ENCODE assay signal across 12 cellular contexts in genomic region chr10:130141460-130141859, GRCh38. TPM values are rescaled to one million over a fixed set of nuclear protein-coding genes. Genes with fewer than 3 reads are reported as not detected.
DNase-seq lines count a peak whose midpoint lies in the region; ATAC-seq and TF ChIP-seq lines count a peak whose summit lies in the region.
"Had no signal": no experiment of that assay in that cellular context is flagged by ENCODE, and none has a peak within 500 bp of the region (broad histone marks: within the 10 kb centered on the region; RNA-seq: fewer than 3 reads in every experiment).

No MANE protein-coding gene starts in this region.

- H3K27me3 ChIP-seq in CD8-positive, alpha-beta memory T cell (ENCODE audit: insufficient read depth, low read length, poor library complexity, severe bottlenecking) = no peaks in the 10 kb centered on the region
- H3K27me3 ChIP-seq in brain microvascular endothelial cell (replicated peaks) = no peaks in the 10 kb centered on the region
- H3K27me3 ChIP-seq in dorsolateral prefrontal cortex = no peaks in the 10 kb centered on the region
- H3K27me3 ChIP-seq: foreskin keratinocyte, ovary had no signal

- H3K27ac Mint-ChIP-seq in CD8-positive, alpha-beta memory T cell = peak overlapping the region in 7 of 8 donors; percentile 25 to 64 (median 56)
- H3K27ac Mint-ChIP-seq in glutamatergic neuron (ENCODE audit: unreplicated experiment) = no peak overlapping the region

- H3K9me3 Mint-ChIP-seq in CD8-positive, alpha-beta memory T cell = no peaks in the 10 kb centered on the region
- H3K9me3 Mint-ChIP-seq in glutamatergic neuron (ENCODE audit: unreplicated experiment) = no peaks in the 10 kb centered on the region

- in situ Hi-C loops in brain microvascular endothelial cell (cut with HindIII; ENCODE audit: low pct_ligation_motif_present, low sequenced_read_pairs) = no loop called here

- no peak overlapping the region for H3K27ac ChIP-seq in CD8-positive, alpha-beta memory T cell (ENCODE audit: low read depth, low read length)
- H3K27ac ChIP-seq in brain microvascular endothelial cell (no peak overlapping the region), dorsolateral prefrontal cortex (no peak overlapping the region)
- H3K27ac ChIP-seq: foreskin keratinocyte, ovary had no signal

- intact Hi-C loops in dorsolateral prefrontal cortex (cut with DNase I) = no loop called here

- H3K9me3 ChIP-seq in CD8-positive, alpha-beta memory T cell (ENCODE audit: low read length) = no peaks in the 10 kb centered on the region
- H3K9me3 ChIP-seq: ovary had no signal

- peaks cover 5 to 41% (median 16%) of the 10 kb centered on the region in 3 donors for H3K36me3 Mint-ChIP-seq in CD8-positive, alpha-beta memory T cell
- H3K36me3 Mint-ChIP-seq in glutamatergic neuron (ENCODE audit: unreplicated experiment) = no peaks in the 10 kb centered on the region

- H3K4me1 Mint-ChIP-seq in CD8-positive, alpha-beta memory T cell = peaks cover 54 to 74% (median 65%) of the 10 kb centered on the region in 3 donors
- peaks cover 18% of the 10 kb centered on the region for H3K4me1 Mint-ChIP-seq in glutamatergic neuron (ENCODE audit: low read depth, unreplicated experiment)

- TF ChIP-seq CTCF in brain microvascular endothelial cell (IDR thresholded peaks at IDR 0.05; ENCODE audit: low read depth, low read length, missing control alignments) (no peak), glutamatergic neuron (IDR thresholded peaks at IDR 0.05; ENCODE audit: partially characterized antibody, unreplicated experiment) (no peak), dorsolateral prefrontal cortex (IDR thresholded peaks at IDR 0.05 in 54 of 56, conservative IDR thresholded peaks at IDR 0.05 in 2 of 56; ENCODE audit: low read depth in 1 of 56, partially characterized antibody in 56 of 56) (no peak)

- no peak overlapping the region for H3K4me3 ChIP-seq in CD8-positive, alpha-beta memory T cell (ENCODE audit: low read length)
- no peak overlapping the region for H3K4me3 ChIP-seq in brain microvascular endothelial cell (ENCODE audit: low read depth, low read length)
- no peak overlapping the region for H3K4me3 ChIP-seq in dorsolateral prefrontal cortex
- H3K4me3 ChIP-seq: ovary had no signal

- peak; percentile 30 for ATAC-seq in GM19467 (IDR thresholded peaks at IDR 0.05; ENCODE audit: unreplicated experiment)
- peak; percentile 17 for ATAC-seq in HG03354 (IDR thresholded peaks at IDR 0.05; ENCODE audit: poor library complexity, severe bottlenecking, unreplicated experiment)
- ATAC-seq: stimulated activated naive CD8-positive, alpha-beta T cell treated with anti-CD3 and anti-CD28 coated beads, Interleukin-15, Interleukin-2, amounts not matched to agents 100 U/mL and 50 U/mL, for 24 hours had no signal

- H3K4me3 Mint-ChIP-seq in CD8-positive, alpha-beta memory T cell = peak overlapping the region in 2 of 7 donors; percentile 39 to 42
- no peak overlapping the region for H3K4me3 Mint-ChIP-seq in glutamatergic neuron (ENCODE audit: unreplicated experiment)

- peaks cover 7% of the 10 kb centered on the region for H3K36me3 ChIP-seq in CD8-positive, alpha-beta memory T cell (ENCODE audit: insufficient read depth, low read length)
- peaks cover 18% of the 10 kb centered on the region for H3K36me3 ChIP-seq in brain microvascular endothelial cell (replicated peaks)
- H3K36me3 ChIP-seq: ovary had no signal

- POLR2A ChIA-PET in CD8-positive, alpha-beta memory T cell (lab: Charles Lee) = interaction anchor here (1.0 kb wide), 1 partner anchor 30 kb away, joined by 5 read pairs; the partner anchor contains the start of gene C10orf143

- no peaks in the 10 kb centered on the region for H3K27me3 Mint-ChIP-seq in CD8-positive, alpha-beta memory T cell
- peaks cover 4% of the 10 kb centered on the region for H3K27me3 Mint-ChIP-seq in glutamatergic neuron (ENCODE audit: unreplicated experiment)

- peaks cover 46% of the 10 kb centered on the region for H3K4me1 ChIP-seq in CD8-positive, alpha-beta memory T cell (ENCODE audit: insufficient read depth, low read length)

- CTCF ChIA-PET in CD8-positive, alpha-beta memory T cell (lab: Charles Lee) = no interaction called here

- no peak for DNase-seq in CD8-positive, alpha-beta memory T cell
- DNase-seq in brain microvascular endothelial cell (peak; percentile 43), glutamatergic neuron (no peak), NCI-H1092 (lab: John Stamatoyannopoulos, UW) (no peak), NCI-H187 treated with DMSO at 0.1 percent for 48 hours (lab: John Stamatoyannopoulos, UW) (no peak), dorsolateral prefrontal cortex (no peak)
- DNase-seq: ovary; stimulated activated naive CD8-positive, alpha-beta T cell treated with anti-CD3 and anti-CD28 coated beads, Interleukin-15, Interleukin-2, amounts not matched to agents 100 U/mL and 50 U/mL, for 24 hours had no signal

RNA-seq across cellular contexts. Expression of gene GLRX3, which starts 5.3 kb away (rescaled TPM):
- total RNA-seq in CD8-positive, alpha-beta memory T cell = 100 to 1,000 TPM; 155 to 169 TPM
- 78.6 TPM for polyA plus RNA-seq in CD8-positive, alpha-beta memory T cell
- total RNA-seq in glutamatergic neuron (ENCODE audit: unreplicated experiment) = 80.1 TPM
- total RNA-seq in dorsolateral prefrontal cortex = 10 to 100 TPM; 29.9 to 60.2 (median 46.6) TPM

RNA-seq across cellular contexts. Expression of gene C10orf143, which starts 30.8 kb away (rescaled TPM):
- total RNA-seq in CD8-positive, alpha-beta memory T cell = 1 to 10 TPM; 5.7 to 6.7 TPM
- polyA plus RNA-seq in CD8-positive, alpha-beta memory T cell = 24.6 TPM
- total RNA-seq in glutamatergic neuron (ENCODE audit: unreplicated experiment) (0.96 TPM), dorsolateral prefrontal cortex (1 to 10 TPM; 1.8 to 9.0 (median 5.0) TPM)
- total RNA-seq: G401 had no signal
